1 cellular context compared by ENCODE assay signal in genomic region chr5:151020304-151021031, GRCh38.
TF ChIP-seq lines count a peak whose summit lies in the region.

TSS of gene GPX3 (plus strand) at chr5:151020591. CDS start at chr5:151020655, 64 bp downstream.

TF ChIP-seq in HEK293, 187 proteins besides CTCF, POLR2A, EP300 and RAD21 (continued from another document and continues in another):
- TF ChIP-seq ZNF561 (tag by site-specific recombination; IDR thresholded peaks at IDR 0.05; ENCODE audit: borderline replicate concordance) (peak; percentile 27; the same call in 1 of the 2 replicates), REPIN1 (tag by site-specific recombination; IDR thresholded peaks at IDR 0.05; ENCODE audit: low read depth) (no peak), KLF1 (tag by site-specific recombination; IDR thresholded peaks at IDR 0.05) (no peak), ZNF623 (tag by site-specific recombination; IDR thresholded peaks at IDR 0.05) (no peak), ZEB2 (tag by site-specific recombination; IDR thresholded peaks at IDR 0.05) (peak; percentile 48; the same call in 1 of the 2 replicates), ZBTB48 (tag by site-specific recombination; IDR thresholded peaks at IDR 0.05) (peak; percentile 93), ZNF580 (tag by site-specific recombination; IDR thresholded peaks at IDR 0.05) (no peak), ZSCAN4 (tag by site-specific recombination; IDR thresholded peaks at IDR 0.05) (no peak), ZNF292 (tag by site-specific recombination; IDR thresholded peaks at IDR 0.05; ENCODE audit: borderline replicate concordance, low read depth) (no peak), ZNF548 (tag by site-specific recombination; IDR thresholded peaks at IDR 0.05) (no peak), INSM2 (tag by site-specific recombination; IDR thresholded peaks at IDR 0.05) (no peak), PRDM6 (tag by site-specific recombination; IDR thresholded peaks at IDR 0.05) (no peak), ZNF571 (tag by site-specific recombination; IDR thresholded peaks at IDR 0.05) (no peak), KLF7 (tag by site-specific recombination; IDR thresholded peaks at IDR 0.05; ENCODE audit: borderline replicate concordance) (no peak), ZNF138 (tag by site-specific recombination; IDR thresholded peaks at IDR 0.05; ENCODE audit: borderline replicate concordance) (no peak), TCF7L2 (IDR thresholded peaks at IDR 0.05; ENCODE audit: borderline replicate concordance, low read depth, low read length) (no peak), ZNF585B (tag by site-specific recombination; IDR thresholded peaks at IDR 0.05) (no peak), ZFHX2 (tag by site-specific recombination; conservative IDR thresholded peaks at IDR 0.05) (0 out of 2 replicates have a peak, but pooled peaks have one; percentile 15), ZNF311 (tag by site-specific recombination; IDR thresholded peaks at IDR 0.05; ENCODE audit: borderline replicate concordance) (no peak), SP7 (tag by site-specific recombination; IDR thresholded peaks at IDR 0.05) (0 out of 2 replicates have a peak, but pooled peaks have one; percentile 44), ZNF518A (tag by site-specific recombination; conservative IDR thresholded peaks at IDR 0.05; ENCODE audit: low read depth) (no peak), RBAK (tag by site-specific recombination; IDR thresholded peaks at IDR 0.05) (no peak), ZNF274 (IDR thresholded peaks at IDR 0.05; ENCODE audit: low read length) (no peak), ZNF274 (tag by site-specific recombination; IDR thresholded peaks at IDR 0.05; ENCODE audit: borderline replicate concordance) (no peak), ZBTB21 (tag by site-specific recombination; IDR thresholded peaks at IDR 0.05) (no peak), ZNF148 (tag by site-specific recombination; IDR thresholded peaks at IDR 0.05; ENCODE audit: borderline replicate concordance) (no peak), PRDM4 (tag by site-specific recombination; IDR thresholded peaks at IDR 0.05) (no peak), ZNF670 (tag by site-specific recombination; IDR thresholded peaks at IDR 0.05; ENCODE audit: low read depth) (no peak), ZNF248 (tag by site-specific recombination; IDR thresholded peaks at IDR 0.05) (no peak), ZBTB7A (tag by site-specific recombination; IDR thresholded peaks at IDR 0.05; ENCODE audit: low read depth) (0 out of 2 replicates have a peak, but pooled peaks have one; percentile 35), ZNF791 (tag by site-specific recombination; IDR thresholded peaks at IDR 0.05) (no peak), ZNF776 (tag by site-specific recombination; IDR thresholded peaks at IDR 0.05; ENCODE audit: borderline replicate concordance) (no peak), ZNF629 (tag by site-specific recombination; IDR thresholded peaks at IDR 0.05) (peak; percentile 35; the same call in 1 of the 2 replicates), ZNF596 (tag by site-specific recombination; IDR thresholded peaks at IDR 0.05) (no peak), KLF8 (tag by site-specific recombination; IDR thresholded peaks at IDR 0.05) (no peak), GLIS1 (tag by site-specific recombination; IDR thresholded peaks at IDR 0.05) (peak; percentile 35; the same call in 1 of the 2 replicates), IKZF3 (tag by site-specific recombination; IDR thresholded peaks at IDR 0.05) (peak; percentile 26; the same call in 1 of the 2 replicates), ZNF830 (tag by site-specific recombination; IDR thresholded peaks at IDR 0.05; ENCODE audit: low read depth) (no peak), ZNF488 (tag by site-specific recombination; IDR thresholded peaks at IDR 0.05) (no peak), TRIM28 (IDR thresholded peaks at IDR 0.05; ENCODE audit: borderline replicate concordance, low read length) (no peak), ZNF48 (tag by site-specific recombination; IDR thresholded peaks at IDR 0.05) (no peak), ZBTB26 (tag by site-specific recombination; optimal IDR thresholded peaks at IDR 0.05) (peak; percentile 11)
